ENCODE assay signal across 1 cellular context in the genomic region with DNA sequence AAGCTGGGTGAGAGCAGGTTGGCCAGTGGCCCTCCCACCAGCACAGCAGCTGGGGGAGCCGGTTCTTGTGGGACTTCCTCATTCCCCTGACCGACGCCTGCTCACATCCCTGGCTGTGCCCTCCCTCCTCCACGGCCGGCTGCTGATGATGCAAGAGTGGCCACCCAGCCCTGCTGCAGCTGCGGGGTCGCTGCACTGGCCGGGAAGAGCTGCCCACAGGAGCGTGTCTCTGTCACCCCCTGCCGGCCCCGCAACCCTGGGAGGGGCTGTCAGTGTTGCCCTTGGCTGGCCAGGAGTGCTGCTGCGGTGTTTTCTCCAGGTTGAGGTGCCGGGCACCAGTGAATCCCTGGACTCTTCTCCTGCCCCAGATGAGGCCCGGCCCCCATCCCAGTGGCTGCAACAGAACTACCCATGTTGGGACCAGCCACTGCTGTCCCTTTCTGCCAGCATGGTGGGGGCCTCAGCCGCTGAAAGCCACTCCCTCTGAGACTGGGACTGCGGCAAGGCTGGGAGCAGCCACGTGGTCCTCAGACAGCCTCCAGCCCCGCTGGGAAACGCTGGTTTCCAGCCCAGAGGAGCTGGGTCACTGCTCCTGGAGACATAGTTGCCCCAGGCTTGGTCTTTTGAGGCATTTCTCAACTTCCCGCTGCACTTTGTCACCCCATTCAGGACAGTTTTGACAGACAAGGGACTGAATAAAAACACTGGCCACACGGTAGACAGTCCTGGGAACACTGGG.
A peak's percentile ranks its signal among the peaks of the same experiment; 100 is the strongest.
TF ChIP-seq lines count a peak whose summit lies in the region.

No MANE protein-coding gene starts in this region.

TF ChIP-seq in Ishikawa, 13 proteins besides CTCF, POLR2A, EP300 and RAD21:
- TF ChIP-seq, protein P1, sequence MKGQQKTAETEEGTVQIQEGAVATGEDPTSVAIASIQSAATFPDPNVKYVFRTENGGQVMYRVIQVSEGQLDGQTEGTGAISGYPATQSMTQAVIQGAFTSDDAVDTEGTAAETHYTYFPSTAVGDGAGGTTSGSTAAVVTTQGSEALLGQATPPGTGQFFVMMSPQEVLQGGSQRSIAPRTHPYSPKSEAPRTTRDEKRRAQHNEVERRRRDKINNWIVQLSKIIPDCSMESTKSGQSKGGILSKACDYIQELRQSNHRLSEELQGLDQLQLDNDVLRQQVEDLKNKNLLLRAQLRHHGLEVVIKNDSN (IDR thresholded peaks at IDR 0.05): peak; percentile 53
- no peak; the same call in 1 of the 2 replicates for TF ChIP-seq NFIC (IDR thresholded peaks at IDR 0.05)
- TF ChIP-seq EGR1 (IDR thresholded peaks at IDR 0.05): no peak
- TF ChIP-seq MAX (IDR thresholded peaks at IDR 0.05): peak; percentile 43
- peak; percentile 68 for TF ChIP-seq TEAD4 (IDR thresholded peaks at IDR 0.05)
- TF ChIP-seq CEBPB (IDR thresholded peaks at IDR 0.05): peak; percentile 95
- peak; percentile 61; the same call in 1 of the 2 replicates for TF ChIP-seq TCF12 (IDR thresholded peaks at IDR 0.05; ENCODE audit: low read depth)
- TF ChIP-seq ZBTB7A (IDR thresholded peaks at IDR 0.05; ENCODE audit: low read depth): peak; percentile 51; the same call in 1 of the 2 replicates
